Comparison of ENCODE assay signal across 9 cellular contexts in the genomic region with DNA sequence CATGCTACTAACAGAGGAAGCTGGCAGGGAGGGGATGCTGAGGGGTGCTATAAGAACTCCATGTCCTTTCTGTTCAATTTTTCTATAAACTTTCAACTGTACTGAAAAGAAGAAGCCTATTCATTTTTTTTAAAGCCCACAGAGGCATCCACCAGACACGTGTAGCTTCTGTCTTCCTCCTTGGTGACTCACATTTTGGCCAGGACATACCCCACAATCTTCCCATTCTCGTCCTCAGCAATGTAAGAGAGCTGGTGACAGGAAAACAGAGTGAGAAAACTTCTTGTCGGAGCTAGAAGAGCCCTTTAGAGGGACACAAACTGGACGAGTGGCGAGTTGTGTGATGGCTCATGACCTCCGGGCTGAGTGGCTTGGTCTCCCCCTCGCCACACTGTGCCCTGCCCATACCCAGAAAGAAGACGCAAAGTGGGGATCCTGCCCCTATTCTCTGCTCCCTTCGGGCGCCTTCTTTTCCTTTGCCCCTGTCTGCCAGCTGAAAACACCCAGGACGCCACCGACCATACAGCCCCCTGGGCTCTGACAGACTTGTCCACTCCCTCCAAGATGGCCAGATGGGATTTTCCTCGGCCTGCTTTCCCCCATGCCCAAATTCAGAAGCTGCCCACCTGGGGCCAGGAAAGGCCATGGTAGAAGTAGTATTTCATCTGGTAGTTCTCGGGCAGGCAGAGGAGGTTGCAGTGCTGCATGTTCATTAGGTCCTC. TPM values are rescaled to one million over a fixed set of nuclear protein-coding genes. Genes with fewer than 3 reads are reported as not detected.
DNase-seq lines count a peak whose midpoint lies in the region; ATAC-seq and TF ChIP-seq lines count a peak whose summit lies in the region.
"Had no signal": no experiment of that assay in that cellular context is flagged by ENCODE, and none has a peak within 500 bp of the region (broad histone marks: within the 10 kb centered on the region; RNA-seq: fewer than 3 reads in every experiment).

No MANE protein-coding gene starts in this region.

- no peaks in the 10 kb centered on the region for H3K9me3 ChIP-seq in thoracic aorta

- DNase-seq in activated CD8-positive, alpha-beta memory T cell treated with anti-CD3 and anti-CD28 coated beads, Interleukin-2, amount 10 ng/mL, durations not matched to agents 7 days and 5 days: no peak
- DNase-seq in activated CD8-positive, alpha-beta memory T cell treated with anti-CD3 and anti-CD28 coated beads, Interleukin-2, amount 50 U/mL, for 4 hours: no peak
- no peak for DNase-seq in activated CD8-positive, alpha-beta T cell treated with anti-CD3 and anti-CD28 coated beads for 36 hours
- DNase-seq in iris pigment epithelial cell (ENCODE audit: low read depth) (peak; percentile 62), thoracic aorta (ENCODE audit: low spot score) (no peak), DMS53 (lab: John Stamatoyannopoulos, UW) (no peak), activated gamma-delta T cell (lab: John Stamatoyannopoulos, UW) (no peak)

- peaks cover 3 to 14% of the 10 kb centered on the region in 2 donors for H3K4me1 ChIP-seq in thoracic aorta (ENCODE audit: control insufficient read depth in 1 of 2, low read depth in 2 of 2)

- H3K27me3 ChIP-seq in thoracic aorta (replicated peaks; ENCODE audit: insufficient read depth): no peaks in the 10 kb centered on the region

- H3K27ac ChIP-seq in thoracic aorta: peak overlapping the region in 1 of 2 donors; percentile 12

- no peaks in the 10 kb centered on the region for H3K9me3 Mint-ChIP-seq in activated CD8-positive, alpha-beta memory T cell treated with anti-CD3 and anti-CD28 coated beads, Interleukin-2, amount 10 ng/mL, durations not matched to agents 7 days and 5 days (ENCODE audit: low read depth)
- no peaks in the 10 kb centered on the region for H3K9me3 Mint-ChIP-seq in activated CD8-positive, alpha-beta T cell treated with anti-CD3 and anti-CD28 coated beads for 36 hours

- no peak for TF ChIP-seq CTCF in activated CD8-positive, alpha-beta T cell treated with anti-CD3 and anti-CD28 coated beads for 36 hours (IDR thresholded peaks at IDR 0.05)
- TF ChIP-seq CTCF in thoracic aorta (IDR thresholded peaks at IDR 0.05): no peak

- POLR2A ChIA-PET in activated CD8-positive, alpha-beta T cell treated with anti-CD3 and anti-CD28 coated beads for 36 hours (lab: Charles Lee): interaction anchor here (0.6 to 8.0 kb wide), 7 partner anchors 9 to 216 kb away, joined by 3 to 52 read pairs (median 5); a partner anchor contains a TSS

- intact Hi-C loops in activated CD8-positive, alpha-beta T cell treated with anti-CD3 and anti-CD28 coated beads for 36 hours (cut with micrococcal nuclease): no loop called here

- peak overlapping the region; percentile 84 for H3K4me3 Mint-ChIP-seq in activated CD8-positive, alpha-beta memory T cell treated with anti-CD3 and anti-CD28 coated beads, Interleukin-2, amount 10 ng/mL, durations not matched to agents 7 days and 5 days
- peak overlapping the region; percentile 88 for H3K4me3 Mint-ChIP-seq in activated CD8-positive, alpha-beta T cell treated with anti-CD3 and anti-CD28 coated beads for 36 hours

- CTCF ChIA-PET in activated CD8-positive, alpha-beta memory T cell treated with anti-CD3 and anti-CD28 coated beads, Interleukin-2, amount 10 ng/mL, durations not matched to agents 7 days and 5 days (lab: Charles Lee): interaction anchor here (0.9 to 9.8 kb wide), 4 partner anchors 10 to 19 kb away, joined by 3 to 71 read pairs (median 12); a partner anchor contains a TSS
- CTCF ChIA-PET in activated CD8-positive, alpha-beta T cell treated with anti-CD3 and anti-CD28 coated beads for 36 hours (lab: Charles Lee): interaction anchor here (1.6 to 1.7 kb wide), 2 partner anchors 14 to 34 kb away, joined by 5 to 7 read pairs; no protein-coding TSS in a partner anchor

- H3K36me3 Mint-ChIP-seq in activated CD8-positive, alpha-beta memory T cell treated with anti-CD3 and anti-CD28 coated beads, Interleukin-2, amount 10 ng/mL, durations not matched to agents 7 days and 5 days: peaks cover 10% of the 10 kb centered on the region
- H3K36me3 Mint-ChIP-seq in activated CD8-positive, alpha-beta T cell treated with anti-CD3 and anti-CD28 coated beads for 36 hours (ENCODE audit: low read depth): peaks cover 30% of the 10 kb centered on the region

- no peak for ATAC-seq in activated CD8-positive, alpha-beta memory T cell treated with anti-CD3 and anti-CD28 coated beads, Interleukin-2, amount 10 ng/mL, durations not matched to agents 7 days and 5 days
- ATAC-seq in activated CD8-positive, alpha-beta T cell treated with anti-CD3 and anti-CD28 coated beads for 36 hours: no peak
- no peak for ATAC-seq in thoracic aorta (ENCODE audit: insufficient number of reproducible peaks, low FRiP score, low read depth)
- ATAC-seq in GM21717 (IDR thresholded peaks at IDR 0.05; ENCODE audit: unreplicated experiment): no peak

- no peaks in the 10 kb centered on the region for H3K27me3 Mint-ChIP-seq in activated CD8-positive, alpha-beta memory T cell treated with anti-CD3 and anti-CD28 coated beads, Interleukin-2, amount 10 ng/mL, durations not matched to agents 7 days and 5 days
- H3K27me3 Mint-ChIP-seq in activated CD8-positive, alpha-beta T cell treated with anti-CD3 and anti-CD28 coated beads for 36 hours: no peaks in the 10 kb centered on the region

- H3K4me1 Mint-ChIP-seq in activated CD8-positive, alpha-beta memory T cell treated with anti-CD3 and anti-CD28 coated beads, Interleukin-2, amount 10 ng/mL, durations not matched to agents 7 days and 5 days: peaks cover 40% of the 10 kb centered on the region
- peaks cover 36% of the 10 kb centered on the region for H3K4me1 Mint-ChIP-seq in activated CD8-positive, alpha-beta T cell treated with anti-CD3 and anti-CD28 coated beads for 36 hours (ENCODE audit: low read depth)

- peaks cover 6% of the 10 kb centered on the region for H3K36me3 ChIP-seq in thoracic aorta

- H3K27ac Mint-ChIP-seq in activated CD8-positive, alpha-beta memory T cell treated with anti-CD3 and anti-CD28 coated beads, Interleukin-2, amount 10 ng/mL, durations not matched to agents 7 days and 5 days: peak overlapping the region; percentile 77
- peak overlapping the region; percentile 78 for H3K27ac Mint-ChIP-seq in activated CD8-positive, alpha-beta T cell treated with anti-CD3 and anti-CD28 coated beads for 36 hours

- peak overlapping the region; percentile 77 for H3K4me3 ChIP-seq in thoracic aorta

RNA-seq across cellular contexts. Expression of a gene that starts 0.9 kb away (rescaled TPM):
- total RNA-seq in activated CD8-positive, alpha-beta memory T cell treated with anti-CD3 and anti-CD28 coated beads, Interleukin-2, amount 10 ng/mL, durations not matched to agents 7 days and 5 days: 100 to 1,000 TPM in 1 of 2 experiments, 10 to 100 TPM in 1; 92.8 to 115 TPM
- total RNA-seq in activated CD8-positive, alpha-beta T cell treated with anti-CD3 and anti-CD28 coated beads for 36 hours: 100 to 1,000 TPM; 123 to 136 TPM
- 10 to 100 TPM; 60.1 to 66.4 TPM for total RNA-seq in thoracic aorta

RNA-seq across cellular contexts. Expression of a gene that starts 7.8 kb away (rescaled TPM):
- total RNA-seq in activated CD8-positive, alpha-beta memory T cell treated with anti-CD3 and anti-CD28 coated beads, Interleukin-2, amount 10 ng/mL, durations not matched to agents 7 days and 5 days: 100 to 1,000 TPM; 188 to 300 TPM
- 100 to 1,000 TPM; 128 to 130 TPM for total RNA-seq in activated CD8-positive, alpha-beta T cell treated with anti-CD3 and anti-CD28 coated beads for 36 hours
- total RNA-seq in thoracic aorta: 10 to 100 TPM; 31.7 to 92.1 TPM

RNA-seq across cellular contexts. Expression of a gene that starts 10.5 kb away (rescaled TPM):
- total RNA-seq in activated CD8-positive, alpha-beta memory T cell treated with anti-CD3 and anti-CD28 coated beads, Interleukin-2, amount 10 ng/mL, durations not matched to agents 7 days and 5 days: 1 to 10 TPM; 6.8 to 7.5 TPM
- 10 to 100 TPM; 14.3 to 15.8 TPM for total RNA-seq in activated CD8-positive, alpha-beta T cell treated with anti-CD3 and anti-CD28 coated beads for 36 hours
- total RNA-seq in thoracic aorta: 10 to 100 TPM; 11.2 to 21.4 TPM

RNA-seq across cellular contexts. Expression of a gene that starts 29.4 kb away (rescaled TPM):
- not detected for total RNA-seq in activated CD8-positive, alpha-beta memory T cell treated with anti-CD3 and anti-CD28 coated beads, Interleukin-2, amount 10 ng/mL, durations not matched to agents 7 days and 5 days
- total RNA-seq in activated CD8-positive, alpha-beta T cell treated with anti-CD3 and anti-CD28 coated beads for 36 hours: not detected
- not detected for total RNA-seq in thoracic aorta
- total RNA-seq: temporal lobe had no signal

RNA-seq across cellular contexts. Expression of a gene that starts 37.7 kb away (rescaled TPM):
- 100 to 1,000 TPM; 136 to 138 TPM for total RNA-seq in activated CD8-positive, alpha-beta memory T cell treated with anti-CD3 and anti-CD28 coated beads, Interleukin-2, amount 10 ng/mL, durations not matched to agents 7 days and 5 days
- total RNA-seq in activated CD8-positive, alpha-beta T cell treated with anti-CD3 and anti-CD28 coated beads for 36 hours: 100 to 1,000 TPM; 115 to 116 TPM
- 10 to 100 TPM; 51.6 to 58.9 TPM for total RNA-seq in thoracic aorta
